ENCODE assay signal across 11 cellular contexts in genomic region chr1:223146745-223147144, GRCh38. TPM values are rescaled to one million over a fixed set of nuclear protein-coding genes. Genes with fewer than 3 reads are reported as not detected.
"Had no signal": no experiment of that assay in that cellular context is flagged by ENCODE, and none has a peak within 500 bp of the region (broad histone marks: within the 10 kb centered on the region; RNA-seq: fewer than 3 reads in every experiment).

No MANE protein-coding gene starts in this region.

- ATAC-seq: GM23338, HCT116 had no signal

- H3K9me3 Mint-ChIP-seq: H9, HFFc6 had no signal

- H3K4me3 ChIP-seq: GM23248, GM23338, HAP-1 had no signal

- H3K27ac ChIP-seq: GM23248 had no signal

- H3K4me3 Mint-ChIP-seq: GM23338, H9, HFFc6 had no signal

- H3K27ac Mint-ChIP-seq: GM23338, H9, HFFc6 had no signal

- H3K4me2 ChIP-seq: GM23338 had no signal

- H3K9ac ChIP-seq: GM23248 had no signal

- FAIRE-seq: H1, H54 had no signal

- H3K36me3 ChIP-seq: HAP-1 had no signal

- H2AFZ ChIP-seq: GM23248, GM23338 had no signal

- H3K9me3 ChIP-seq: HAP-1 had no signal

- DNase-seq: GM23248, GOT3, H7, H9, HCEC 1CT, HFFc6 had no signal

RNA-seq across cellular contexts. Expression of gene TLR5, which starts 3.7 kb away (rescaled TPM):
- total RNA-seq: GM23248, H9 had no signal
- polyA plus RNA-seq: GM23248 had no signal
